ENCODE assay signal across 21 cellular contexts in the genomic region with DNA sequence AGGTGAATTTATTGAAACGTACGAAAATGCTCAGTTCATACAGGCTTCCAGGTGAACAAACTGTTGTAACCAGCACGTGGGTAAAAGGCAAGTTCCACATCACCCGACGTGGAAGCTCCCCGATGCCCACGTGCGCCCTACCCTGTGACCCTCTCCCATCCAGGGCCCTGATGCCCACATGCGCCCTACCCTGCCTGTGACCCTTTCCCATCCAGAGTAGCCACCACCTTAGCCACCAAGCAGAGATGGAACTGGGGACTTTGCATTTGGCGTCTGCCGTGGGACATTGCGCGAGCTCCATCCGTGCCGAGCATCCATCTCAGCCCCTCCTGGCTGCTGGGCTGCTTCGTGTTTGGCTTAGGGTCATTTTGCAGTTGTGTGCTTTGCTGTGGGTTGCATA.
"Had no signal": no experiment of that assay in that cellular context is flagged by ENCODE, and none has a peak within 500 bp of the region (broad histone marks: within the 10 kb centered on the region; RNA-seq: fewer than 3 reads in every experiment).

No MANE protein-coding gene starts in this region.

- FAIRE-seq: endometrium, frontal cortex, keratinocyte had no signal

- H3K27me3 ChIP-seq: body of pancreas, colonic mucosa, sigmoid colon, stomach, upper lobe of left lung had no signal

- H3K4me1 ChIP-seq: colonic mucosa, upper lobe of left lung had no signal

- ATAC-seq: activated naive CD4-positive, alpha-beta T cell treated with anti-CD3 and anti-CD28 coated beads, Interleukin-2, amount 50 U/mL, for 72 hours; activated T-cell treated with anti-CD3 and anti-CD28 coated beads, Interleukin-2, amount 50 U/mL, for 72 hours; body of pancreas; stimulated activated effector memory CD8-positive, alpha-beta T cell treated with anti-CD3 and anti-CD28 coated beads, Interleukin-12 subunit alpha, Interleukin-12 subunit beta, amount 100 ng/mL, for 72 hours had no signal

- H3K27ac ChIP-seq: body of pancreas, colonic mucosa, sigmoid colon, stomach, thoracic aorta, upper lobe of left lung, VCaP had no signal

- H3K4me3 ChIP-seq: body of pancreas, colonic mucosa, sigmoid colon, stomach, thoracic aorta, upper lobe of left lung had no signal

- H3K9me3 ChIP-seq: body of pancreas, colonic mucosa, sigmoid colon, stomach, thoracic aorta, upper lobe of left lung had no signal

- DNase-seq: activated CD4-positive, alpha-beta T cell treated with anti-CD3 and anti-CD28 coated beads for 1 hour; activated gamma-delta T cell; activated T-cell treated with anti-CD3 and anti-CD28 coated beads, Interleukin-2, amount 50 U/mL, for 72 hours; amygdala; body of pancreas; caudate nucleus; colonic mucosa; nephron progenitor cell; occipital lobe; sigmoid colon; stimulated activated CD4-positive, alpha-beta T cell treated with anti-CD3 and anti-CD28 coated beads, Interleukin-4, amount 100 ng/mL, for 24 hours; stomach; T-helper 2 cell had no signal
